Comparison of ENCODE assay signal across 9 cellular contexts in genomic region chr12:46517579-46517962, GRCh38.
DNase-seq lines count a peak whose midpoint lies in the region; ATAC-seq and TF ChIP-seq lines count a peak whose summit lies in the region.
"Had no signal": no experiment of that assay in that cellular context is flagged by ENCODE, and none has a peak within 500 bp of the region (broad histone marks: within the 10 kb centered on the region; RNA-seq: fewer than 3 reads in every experiment).

No MANE protein-coding gene starts in this region.

- 76 to 87% methylated on average over 1 of the region's 1 CpG for WGBS in sigmoid colon, 2 donors

- H3K27me3 Mint-ChIP-seq in activated naive CD4-positive, alpha-beta T cell treated with anti-CD3 and anti-CD28 coated beads for 36 hours (ENCODE audit: low read depth): no peaks in the 10 kb centered on the region
- H3K27me3 Mint-ChIP-seq in activated CD8-positive, alpha-beta T cell treated with anti-CD3 and anti-CD28 coated beads for 36 hours: no peaks in the 10 kb centered on the region

- H3K36me3 Mint-ChIP-seq in activated naive CD4-positive, alpha-beta T cell treated with anti-CD3 and anti-CD28 coated beads for 36 hours (ENCODE audit: low read depth): no peaks in the 10 kb centered on the region
- peaks cover 10% of the 10 kb centered on the region for H3K36me3 Mint-ChIP-seq in activated CD8-positive, alpha-beta T cell treated with anti-CD3 and anti-CD28 coated beads for 36 hours (ENCODE audit: low read depth)

- no peak for DNase-seq in activated naive CD4-positive, alpha-beta T cell treated with anti-CD3 and anti-CD28 coated beads for 36 hours
- DNase-seq in activated naive CD4-positive, alpha-beta T cell treated with anti-CD3 and anti-CD28 coated beads, Interleukin-2, amount 50 U/mL, for 16 hours: no peak
- DNase-seq in activated CD8-positive, alpha-beta T cell treated with anti-CD3 and anti-CD28 coated beads for 36 hours: peak; percentile 10
- DNase-seq in vagina (ENCODE audit: extremely low spot score in 2 of 2) (no peak), GOT3 (lab: John Stamatoyannopoulos, UW) (no peak), posterior cingulate gyrus (no peak), sigmoid colon (no peak)

- TF ChIP-seq POLR2A in vagina (IDR thresholded peaks at IDR 0.05) (no peak), sigmoid colon (IDR thresholded peaks at IDR 0.05) (no peak)

- POLR2A ChIA-PET in activated CD8-positive, alpha-beta T cell treated with anti-CD3 and anti-CD28 coated beads for 36 hours (lab: Charles Lee): interaction anchor here (1.6 kb wide), 1 partner anchor 150 kb away, joined by 7 read pairs; no protein-coding TSS in a partner anchor

- CTCF ChIA-PET in activated naive CD4-positive, alpha-beta T cell treated with anti-CD3 and anti-CD28 coated beads for 36 hours (lab: Charles Lee): interaction anchor here (0.7 to 1.0 kb wide), 2 partner anchors 77 to 141 kb away, joined by 3 read pairs; no protein-coding TSS in a partner anchor
- CTCF ChIA-PET in activated CD8-positive, alpha-beta T cell treated with anti-CD3 and anti-CD28 coated beads for 36 hours (lab: Charles Lee): interaction anchor here (0.6 to 2.0 kb wide), 5 partner anchors 19 to 159 kb away, joined by 3 to 5 read pairs (median 3); no protein-coding TSS in a partner anchor

- H3K27me3 ChIP-seq in vagina (no peaks in the 10 kb centered on the region), sigmoid colon (no peaks in the 10 kb centered on the region)
- H3K27me3 ChIP-seq: BLaER1 had no signal

- H3K4me1 Mint-ChIP-seq in activated naive CD4-positive, alpha-beta T cell treated with anti-CD3 and anti-CD28 coated beads for 36 hours (ENCODE audit: low read depth): peaks cover 64% of the 10 kb centered on the region
- peaks cover 64% of the 10 kb centered on the region for H3K4me1 Mint-ChIP-seq in activated CD8-positive, alpha-beta T cell treated with anti-CD3 and anti-CD28 coated beads for 36 hours (ENCODE audit: low read depth)

- H3K27ac Mint-ChIP-seq in activated naive CD4-positive, alpha-beta T cell treated with anti-CD3 and anti-CD28 coated beads for 36 hours: peak overlapping the region; percentile 90
- H3K27ac Mint-ChIP-seq in activated CD8-positive, alpha-beta T cell treated with anti-CD3 and anti-CD28 coated beads for 36 hours: peak overlapping the region; percentile 96

- H3K4me3 ChIP-seq in vagina (no peak overlapping the region), sigmoid colon (no peak overlapping the region)
- H3K4me3 ChIP-seq: BLaER1 had no signal

- TF ChIP-seq CTCF in activated CD8-positive, alpha-beta T cell treated with anti-CD3 and anti-CD28 coated beads for 36 hours (IDR thresholded peaks at IDR 0.05): no peak
- TF ChIP-seq CTCF in vagina (IDR thresholded peaks at IDR 0.05): no peak
- TF ChIP-seq CTCF in sigmoid colon (IDR thresholded peaks at IDR 0.05): no peak

- H3K27ac ChIP-seq in vagina (peak overlapping the region; percentile 5), sigmoid colon (no peak overlapping the region)
- H3K27ac ChIP-seq: BLaER1 had no signal

- peaks cover 35% of the 10 kb centered on the region for H3K4me1 ChIP-seq in vagina
- H3K4me1 ChIP-seq in sigmoid colon: peaks cover 0 to 27% (median 25%) of the 10 kb centered on the region in 4 donors

- H3K36me3 ChIP-seq in vagina: no peaks in the 10 kb centered on the region
- H3K36me3 ChIP-seq in sigmoid colon: no peaks in the 10 kb centered on the region
- H3K36me3 ChIP-seq: BLaER1 had no signal

- H3K4me3 Mint-ChIP-seq in activated naive CD4-positive, alpha-beta T cell treated with anti-CD3 and anti-CD28 coated beads for 36 hours: no peak overlapping the region
- H3K4me3 Mint-ChIP-seq in activated CD8-positive, alpha-beta T cell treated with anti-CD3 and anti-CD28 coated beads for 36 hours: peak overlapping the region; percentile 43

- intact Hi-C loops in activated naive CD4-positive, alpha-beta T cell treated with anti-CD3 and anti-CD28 coated beads for 36 hours (cut with micrococcal nuclease): loop anchor here (1.0 kb wide), 2 partner anchors 32 to 57 kb away; no protein-coding TSS in a partner anchor
- intact Hi-C loops in activated CD8-positive, alpha-beta T cell treated with anti-CD3 and anti-CD28 coated beads for 36 hours (cut with micrococcal nuclease): no loop called here
- intact Hi-C loops in vagina (cut with DNase I) (no loop called here), posterior cingulate gyrus (cut with DNase I) (no loop called here), sigmoid colon (cut with DNase I) (loop anchor here (5.0 kb wide), 1 partner anchor 40 kb away; no protein-coding TSS in a partner anchor)

- no peak for TF ChIP-seq EP300 in sigmoid colon (IDR thresholded peaks at IDR 0.05)

- no peaks in the 10 kb centered on the region for H3K9me3 ChIP-seq in vagina
- H3K9me3 ChIP-seq in sigmoid colon: no peaks in the 10 kb centered on the region
- H3K9me3 ChIP-seq: BLaER1 had no signal

- no peaks in the 10 kb centered on the region for H3K9me3 Mint-ChIP-seq in activated naive CD4-positive, alpha-beta T cell treated with anti-CD3 and anti-CD28 coated beads for 36 hours
- H3K9me3 Mint-ChIP-seq in activated CD8-positive, alpha-beta T cell treated with anti-CD3 and anti-CD28 coated beads for 36 hours: peaks cover 2% of the 10 kb centered on the region

- peak; percentile 41 for ATAC-seq in HG02943 (IDR thresholded peaks at IDR 0.05; ENCODE audit: low read depth, unreplicated experiment)
- peak; percentile 68 for ATAC-seq in activated CD8-positive, alpha-beta T cell treated with anti-CD3 and anti-CD28 coated beads for 36 hours

Comparison
In these comparisons a context has a peak if more than half of its experiments do, and no peak if none do; other contexts are left out.
1. intact Hi-C loops: an anchor here in activated naive CD4-positive, alpha-beta T cell treated with anti-CD3 and anti-CD28 coated beads for 36 hours (1.0 kb wide) and sigmoid colon (5.0 kb wide); none called in activated CD8-positive, alpha-beta T cell treated with anti-CD3 and anti-CD28 coated beads for 36 hours, vagina and posterior cingulate gyrus.